ENCODE assay signal across 14 cellular contexts in genomic region chr12:26135010-26135420, GRCh38. TPM values are rescaled to one million over a fixed set of nuclear protein-coding genes. Genes with fewer than 3 reads are reported as not detected.
A peak's percentile ranks its signal among the peaks of the same experiment; 100 is the strongest.
DNase-seq lines count a peak whose midpoint lies in the region; ATAC-seq, FAIRE-seq and TF ChIP-seq lines count a peak whose summit lies in the region.
"Had no signal": no experiment of that assay in that cellular context is flagged by ENCODE, and none has a peak within 500 bp of the region (broad histone marks: within the 10 kb centered on the region; RNA-seq: fewer than 3 reads in every experiment).

No MANE protein-coding gene starts in this region.

- H3K36me3 ChIP-seq in liver (ENCODE audit: control insufficient read depth in 4 of 4, insufficient read depth in 3 of 4, low read depth in 1 of 4, low read length in 3 of 4) = no peaks in the 10 kb centered on the region
- no peaks in the 10 kb centered on the region for H3K36me3 ChIP-seq in HepG2 (replicated peaks in 1 of 2; ENCODE audit: control insufficient read depth in 1 of 2, insufficient read depth in 2 of 2, low read length in 2 of 2)
- no peaks in the 10 kb centered on the region for H3K36me3 ChIP-seq in astrocyte (ENCODE audit: insufficient read depth, low read length)
- no peaks in the 10 kb centered on the region for H3K36me3 ChIP-seq in mesenchymal stem cell (ENCODE audit: control insufficient read depth in 1 of 2, insufficient read depth in 2 of 2, low read depth in 1 of 2, low read length in 2 of 2)
- H3K36me3 ChIP-seq: SJSA1 had no signal

- H3K27me3 Mint-ChIP-seq in astrocyte (ENCODE audit: low read depth, unreplicated experiment) = peaks cover 47% of the 10 kb centered on the region

- CTCF ChIA-PET in HepG2 (lab: Yijun Ruan, JAX; ENCODE audit: low intra/inter-chr PET ratio, low total read pairs) = no interaction called here

- H2AFZ ChIP-seq in HepG2 (ENCODE audit: low read length) = no peak overlapping the region
- H2AFZ ChIP-seq in astrocyte (ENCODE audit: low read depth, low read length) = peak overlapping the region; percentile 29
- no peak overlapping the region for H2AFZ ChIP-seq in mesenchymal stem cell (ENCODE audit: low read depth, low read length)

- no peak overlapping the region for H4K8ac ChIP-seq in mesenchymal stem cell (ENCODE audit: low read length)

- H3K79me1 ChIP-seq in mesenchymal stem cell (replicated peaks; ENCODE audit: low read length, poor library complexity, severe bottlenecking) = no peaks in the 10 kb centered on the region

- H3K4ac ChIP-seq in mesenchymal stem cell (ENCODE audit: low read depth in 1 of 2, low read length in 2 of 2) = no peak overlapping the region

- H3K27me3 ChIP-seq in liver (ENCODE audit: control insufficient read depth in 4 of 4, insufficient read depth in 4 of 4, low read length in 3 of 4) (no peaks in the 10 kb centered on the region), HepG2 (ENCODE audit: control insufficient read depth in 1 of 2, insufficient read depth in 2 of 2, low read length in 2 of 2) (peaks cover 0 to 3% of the 10 kb centered on the region in 2 experiments; a peak in 2 of 5 replicates), astrocyte (ENCODE audit: insufficient read depth, low read length) (no peaks in the 10 kb centered on the region), mesenchymal stem cell (ENCODE audit: control insufficient read depth in 1 of 2, insufficient read depth in 1 of 2, low read length in 2 of 2) (peaks cover 4 to 9% of the 10 kb centered on the region in 2 experiments)
- H3K27me3 ChIP-seq: SJSA1 had no signal

- H3K4me1 Mint-ChIP-seq in astrocyte (ENCODE audit: low read depth, unreplicated experiment) = no peaks in the 10 kb centered on the region
- H3K4me1 Mint-ChIP-seq: central memory CD8-positive, alpha-beta T cell had no signal

- peak overlapping the region; percentile 34 for H2BK15ac ChIP-seq in mesenchymal stem cell (ENCODE audit: low read depth, poor library complexity, severe bottlenecking)

- H3K4me2 ChIP-seq in HepG2 (ENCODE audit: low read depth, low read length) (no peak overlapping the region), astrocyte (ENCODE audit: low read length) (peak overlapping the region; percentile 44), mesenchymal stem cell (ENCODE audit: low read length, poor library complexity, severe bottlenecking) (peak overlapping the region; percentile 14)

- POLR2A ChIA-PET in HepG2 (lab: Yijun Ruan, JAX) = no interaction called here

- no peak overlapping the region for H2BK120ac ChIP-seq in mesenchymal stem cell (ENCODE audit: low read depth, low read length)

- no TSS peak for BruUV-seq in HepG2 (replicated peaks; lab: Mats Ljungman, UMichigan)

- TF ChIP-seq POLR2A in HepG2 (IDR thresholded peaks at IDR 0.05; ENCODE audit: insufficient read depth in 1 of 2, low read depth in 2 of 2, low read length in 2 of 2) = no peak

- 69% methylated on average over 5 of the region's 5 CpGs for WGBS in liver
- WGBS in HepG2 (ENCODE audit: low lambda C conversion rate) = 17% methylated on average over 2 of the region's 5 CpGs
- 85% methylated on average over 5 of the region's 5 CpGs for WGBS in mesenchymal stem cell

- TF ChIP-seq CTCF in liver (IDR thresholded peaks at IDR 0.05; ENCODE audit: low read depth, low read length, missing input control) (no peak), HepG2 (CRISPR knock-in tag; IDR thresholded peaks at IDR 0.05) (no peak), astrocyte (IDR thresholded peaks at IDR 0.05; ENCODE audit: insufficient read depth, low read depth, low read length) (no peak)

- H3K4me1 ChIP-seq in liver (ENCODE audit: control insufficient read depth in 4 of 4, insufficient read depth in 4 of 4, low read length in 3 of 4) (no peaks in the 10 kb centered on the region), HepG2 (ENCODE audit: insufficient read depth, low read length) (no peaks in the 10 kb centered on the region), astrocyte (ENCODE audit: insufficient read depth, low read length) (peaks cover 12% of the 10 kb centered on the region), mesenchymal stem cell (ENCODE audit: control insufficient read depth, insufficient read depth, low read depth, low read length) (peaks cover 9% of the 10 kb centered on the region)
- H3K4me1 ChIP-seq: SJSA1 had no signal

- no peak for ATAC-seq in HepG2
- ATAC-seq in GM21786 (IDR thresholded peaks at IDR 0.05; ENCODE audit: unreplicated experiment) = no peak
- ATAC-seq in HG03039 (IDR thresholded peaks at IDR 0.05; ENCODE audit: unreplicated experiment) = no peak

- H4K20me1 ChIP-seq in HepG2 (ENCODE audit: insufficient read depth, low read length) = no peaks in the 10 kb centered on the region
- H4K20me1 ChIP-seq in astrocyte (ENCODE audit: insufficient read depth, low read length) = no peaks in the 10 kb centered on the region

- no peak overlapping the region for H4K91ac ChIP-seq in mesenchymal stem cell (ENCODE audit: low read length)

- H3K27ac ChIP-seq in liver (ENCODE audit: low read depth in 1 of 2, low read length in 2 of 2) = no peak overlapping the region
- H3K27ac ChIP-seq in HepG2 (ENCODE audit: extremely low read length, insufficient read depth, low read length) = no peak overlapping the region
- peak overlapping the region; percentile 39 for H3K27ac ChIP-seq in astrocyte (ENCODE audit: low read depth, low read length)
- H3K27ac ChIP-seq in mesenchymal stem cell (ENCODE audit: low read length, poor library complexity, severe bottlenecking) = peak overlapping the region; percentile 43
- H3K27ac ChIP-seq: C4-2B, SJSA1 had no signal

- TF ChIP-seq EP300 in HepG2 (IDR thresholded peaks at IDR 0.05; ENCODE audit: low read depth in 2 of 2, low read length in 2 of 2) (no peak), HepG2 (CRISPR knock-in tag; IDR thresholded peaks at IDR 0.05; ENCODE audit: borderline replicate concordance) (no peak)

- TF ChIP-seq RAD21 in liver (IDR thresholded peaks at IDR 0.05) (no peak), HepG2 (CRISPR knock-in tag; IDR thresholded peaks at IDR 0.05) (no peak)

- H3K4me3 ChIP-seq in liver (ENCODE audit: low read depth in 1 of 3, low read length in 3 of 3) (no peak overlapping the region), HepG2 (replicated peaks in 1 of 3; ENCODE audit: insufficient read depth in 1 of 3, low read depth in 2 of 3, low read length in 3 of 3) (no peak overlapping the region), astrocyte (ENCODE audit: insufficient read depth, low read depth, low read length) (no peak overlapping the region), mesenchymal stem cell (ENCODE audit: insufficient read depth in 1 of 2, low read depth in 1 of 2, low read length in 2 of 2) (no peak overlapping the region)
- H3K4me3 ChIP-seq: SJSA1 had no signal

- H3K79me2 ChIP-seq in HepG2 (ENCODE audit: insufficient read depth, low read length) (no peaks in the 10 kb centered on the region), astrocyte (ENCODE audit: insufficient read depth, low read length) (no peaks in the 10 kb centered on the region)

- H3K23ac ChIP-seq in mesenchymal stem cell (ENCODE audit: low read length in 2 of 2) = no peak overlapping the region

- intact Hi-C loops in HepG2 (cut with micrococcal nuclease; ENCODE audit: unreplicated experiment) = no loop called here

- H2AK5ac ChIP-seq in mesenchymal stem cell (ENCODE audit: low read length, severe bottlenecking) = no peak overlapping the region

- H3K4me3 Mint-ChIP-seq in astrocyte (ENCODE audit: unreplicated experiment) = no peak overlapping the region
- H3K4me3 Mint-ChIP-seq: central memory CD8-positive, alpha-beta T cell; nephron had no signal

- DNase-seq in HepG2 (ENCODE audit: low spot score) (no peak), astrocyte (ENCODE audit: low read depth) (peak; percentile 78), mesenchymal stem cell (no peak), Kasumi-1 (lab: John Stamatoyannopoulos, UW) (no peak), NCI-H2227 treated with DMSO at 0.1 percent for 48 hours (lab: John Stamatoyannopoulos, UW) (no peak)
- DNase-seq: activated CD8-positive, alpha-beta memory T cell treated with anti-CD3 and anti-CD28 coated beads for 24 hours; glutamatergic neuron had no signal

- no peak overlapping the region for H3K27ac Mint-ChIP-seq in astrocyte (ENCODE audit: unreplicated experiment)
- H3K27ac Mint-ChIP-seq: nephron had no signal

- H3K14ac ChIP-seq in mesenchymal stem cell (ENCODE audit: low read length in 2 of 2) = no peak overlapping the region

- H2BK5ac ChIP-seq in mesenchymal stem cell (ENCODE audit: low read depth, low read length, poor library complexity, severe bottlenecking) = no peak overlapping the region

- FAIRE-seq in HepG2 (lab: Jason Lieb, UNC) (no peak), astrocyte (lab: Jason Lieb, UNC) (no peak)

- H3K9me3 ChIP-seq in liver (ENCODE audit: control insufficient read depth in 4 of 4, low read length in 3 of 4) (no peaks in the 10 kb centered on the region), HepG2 (ENCODE audit: low read length) (no peaks in the 10 kb centered on the region), astrocyte (ENCODE audit: insufficient read depth, low read depth, low read length) (no peaks in the 10 kb centered on the region), mesenchymal stem cell (ENCODE audit: control insufficient read depth, low read length) (no peaks in the 10 kb centered on the region)
- H3K9me3 ChIP-seq: SJSA1 had no signal

- no peak overlapping the region for H2BK12ac ChIP-seq in mesenchymal stem cell (ENCODE audit: low read length in 2 of 2)

- in situ Hi-C loops in HepG2 (cut with HindIII; ENCODE audit: extremely low pct_ligation_motif_present, low pct_unique_long_range_greater_than_20kb) = no loop called here

- no peaks in the 10 kb centered on the region for H3K36me3 Mint-ChIP-seq in astrocyte (ENCODE audit: low read depth, unreplicated experiment)

- H3K9ac ChIP-seq in liver (ENCODE audit: low read depth in 1 of 2, low read length in 2 of 2) = no peak overlapping the region
- H3K9ac ChIP-seq in HepG2 (ENCODE audit: insufficient read depth, low read depth, low read length) = no peak overlapping the region
- no peak overlapping the region for H3K9ac ChIP-seq in astrocyte (ENCODE audit: low read length)
- H3K9ac ChIP-seq in mesenchymal stem cell (ENCODE audit: low read length) = no peak overlapping the region

- no peak overlapping the region for H3K18ac ChIP-seq in mesenchymal stem cell (ENCODE audit: low read depth in 1 of 2, low read length in 2 of 2)

- no peaks in the 10 kb centered on the region for H3K9me3 Mint-ChIP-seq in astrocyte (ENCODE audit: unreplicated experiment)
- H3K9me3 Mint-ChIP-seq: central memory CD8-positive, alpha-beta T cell; nephron had no signal

RNA-seq across cellular contexts. Expression of gene BHLHE41, which starts 10.2 kb away (rescaled TPM):
- total RNA-seq in liver = under 1 TPM in 1 of 2 donors, not detected in 1; 0.17 TPM
- under 1 TPM; 0.23 to 0.29 TPM for polyA plus RNA-seq in liver
- total RNA-seq in HepG2 (2016; rRNA removed; fragmentation: Illumina TruSeq; extraction: Trizol) = not detected in 2 replicates
- not detected in 2 replicates for total RNA-seq in HepG2 (2016; cell fraction: cytosol; rRNA removed; fragmentation: Illumina TruSeq; extraction: Trizol; ENCODE audit: low read depth)
- total RNA-seq in HepG2 (2016; cell fraction: insoluble cytoplasmic fraction; rRNA removed; fragmentation: Illumina TruSeq; extraction: Trizol) = not detected in 2 replicates
- not detected in 2 replicates for total RNA-seq in HepG2 (2016; cell fraction: membrane; rRNA removed; fragmentation: Illumina TruSeq; extraction: Trizol)
- not detected in 2 replicates for total RNA-seq in HepG2 (2016; cell fraction: nucleus; rRNA removed; fragmentation: Illumina TruSeq; extraction: Trizol)
- 0.03 and 0.13 TPM in 2 replicates for polyA plus RNA-seq in HepG2 (2011; rRNA removed)
- polyA plus RNA-seq in HepG2 (2011; cell fraction: cytosol; rRNA removed) = 0.01 TPM in 2 replicates
- polyA plus RNA-seq in HepG2 (2011; cell fraction: nucleus; rRNA removed) = 0.08 and 0.40 TPM in 2 replicates
- not detected in 2 replicates for polyA plus RNA-seq in HepG2 (2012)
- polyA plus RNA-seq in HepG2 (2016; cell fraction: cytosol; fragmentation: Illumina TruSeq; extraction: Trizol; ENCODE audit: low read depth) = not detected in 2 replicates
- polyA plus RNA-seq in HepG2 (2016; cell fraction: insoluble cytoplasmic fraction; fragmentation: Illumina TruSeq; extraction: Trizol; ENCODE audit: low read depth) = not detected in 2 replicates
- polyA plus RNA-seq in HepG2 (2016; cell fraction: membrane; fragmentation: Illumina TruSeq; extraction: Trizol; ENCODE audit: low read depth) = not detected in 2 replicates
- 0.15 TPM in 1 of 2 replicates, not detected in the other for polyA plus RNA-seq in HepG2 (2016; cell fraction: nucleus; fragmentation: Illumina TruSeq; extraction: Trizol; ENCODE audit: insufficient read depth, low read depth)
- polyA minus RNA-seq in HepG2 (2011; rRNA and poly(A)+ RNA removed; ENCODE audit: low replicate concordance) = 0.06 TPM in 1 of 2 replicates, not detected in the other
- polyA minus RNA-seq in HepG2 (2011; cell fraction: cytosol; rRNA and poly(A)+ RNA removed) = not detected in 2 replicates
- not detected in 2 replicates for polyA minus RNA-seq in HepG2 (2011; cell fraction: nucleus; rRNA and poly(A)+ RNA removed)
- total RNA-seq in astrocyte = 2.9 and 4.3 TPM in 2 replicates
- polyA plus RNA-seq in mesenchymal stem cell (2013, experiment 1 of 2) = 10.1 TPM
- polyA plus RNA-seq in mesenchymal stem cell (2013, experiment 2 of 2) = 9.7 TPM

Comparison
In these comparisons a context has a peak if more than half of its experiments do, and no peak if none do; other contexts are left out.
1. H3K27ac ChIP-seq: peak in astrocyte (single experiment) and mesenchymal stem cell (single experiment); none in liver (0 of 2) and HepG2 (single experiment).